In the genomic region with DNA sequence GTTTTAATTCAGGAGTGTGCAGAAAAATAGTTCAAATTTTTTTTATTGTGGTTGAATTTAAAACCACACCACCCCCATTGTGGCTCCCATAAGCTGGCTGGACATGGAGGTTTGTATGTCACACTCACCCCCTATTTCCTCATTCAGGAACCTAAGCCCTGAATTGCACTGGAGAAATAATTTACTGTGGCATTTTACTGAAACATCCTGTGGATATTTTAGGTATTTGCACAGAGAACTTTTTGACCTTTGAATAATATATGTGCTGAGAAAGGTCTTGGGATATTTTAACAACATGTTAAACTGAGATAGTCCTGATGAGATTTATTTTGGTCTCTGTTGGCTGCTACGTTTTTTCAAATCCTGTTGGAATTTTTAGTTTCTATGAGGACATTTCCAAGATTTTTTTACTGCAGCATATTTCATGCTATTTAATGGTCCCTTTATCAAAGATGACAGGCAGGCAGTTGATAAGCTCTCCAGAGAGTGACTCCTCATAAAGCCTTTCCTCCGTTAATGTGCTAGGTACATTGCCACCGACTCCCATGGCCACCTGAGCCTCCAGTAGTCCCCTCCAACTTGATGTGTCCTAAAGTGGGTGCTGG, we compare ENCODE assay signal across 27 cellular contexts. TPM values are rescaled to one million over a fixed set of nuclear protein-coding genes. Genes with fewer than 3 reads are reported as not detected.
"Had no signal": no experiment of that assay in that cellular context is flagged by ENCODE, and none has a peak within 500 bp of the region (broad histone marks: within the 10 kb centered on the region; RNA-seq: fewer than 3 reads in every experiment).

No MANE protein-coding gene starts in this region.

- DNase-seq: activated CD4-positive, alpha-beta memory T cell treated with anti-CD3 and anti-CD28 coated beads, Interleukin-2, amount 10 ng/mL, durations not matched to agents 7 days and 5 days; activated CD4-positive, alpha-beta T cell treated with anti-CD3 and anti-CD28 coated beads, Interleukin-2, amount 50 U/mL, for 1 hour; activated CD4-positive, CD25-positive, alpha-beta regulatory T cell; activated CD8-positive, alpha-beta memory T cell treated with anti-CD3 and anti-CD28 coated beads, Interleukin-2, amount 50 U/mL, for 4 hours; activated effector memory CD4-positive, alpha-beta T cell treated with Interleukin-2 at 50 U/mL for 16 hours; activated naive CD4-positive, alpha-beta T cell; amygdala; brain microvascular endothelial cell; NCI-H1092 treated with DMSO at 0.1 percent for 48 hours; NCI-H1417 treated with DMSO at 0.1 percent for 48 hours; NCI-H1694; NCI-H2029; NCI-H2107; NCI-H2171 treated with DMSO at 0.1 percent for 48 hours; NCI-H226; NCI-H510A; NCI-H69; NK-92 treated with Interleukin-12 subunit alpha and Interleukin-12 subunit beta, amount 100 ng/mL, for 24 hours; PC-9; SHP77 treated with DMSO at 0.1 percent for 48 hours; T-cell; T-helper 2 cell; T1000 had no signal

- H3K4me3 Mint-ChIP-seq: activated CD4-positive, alpha-beta memory T cell treated with anti-CD3 and anti-CD28 coated beads, Interleukin-2, amount 10 ng/mL, durations not matched to agents 7 days and 5 days; activated naive CD4-positive, alpha-beta T cell treated with anti-CD3 and anti-CD28 coated beads, Interleukin-2, amount 50 U/mL, for 24 hours; T-cell had no signal

- H3K9ac ChIP-seq: KMS-11 had no signal

- H3K4me3 ChIP-seq: cardiac muscle cell, PC-9 had no signal

- H3K27me3 Mint-ChIP-seq: activated CD4-positive, alpha-beta memory T cell treated with anti-CD3 and anti-CD28 coated beads, Interleukin-2, amount 10 ng/mL, durations not matched to agents 7 days and 5 days had no signal

- H3K36me3 Mint-ChIP-seq: activated naive CD4-positive, alpha-beta T cell treated with anti-CD3 and anti-CD28 coated beads, Interleukin-2, amount 50 U/mL, for 24 hours; T-cell had no signal

- H3K27ac Mint-ChIP-seq: activated CD4-positive, alpha-beta memory T cell treated with anti-CD3 and anti-CD28 coated beads, Interleukin-2, amount 10 ng/mL, durations not matched to agents 7 days and 5 days; activated naive CD4-positive, alpha-beta T cell treated with anti-CD3 and anti-CD28 coated beads, Interleukin-2, amount 50 U/mL, for 24 hours; T-cell had no signal

- H3K9me3 Mint-ChIP-seq: activated CD4-positive, alpha-beta memory T cell treated with anti-CD3 and anti-CD28 coated beads, Interleukin-2, amount 10 ng/mL, durations not matched to agents 7 days and 5 days; activated naive CD4-positive, alpha-beta T cell treated with anti-CD3 and anti-CD28 coated beads, Interleukin-2, amount 50 U/mL, for 24 hours had no signal

- H3K36me3 ChIP-seq: brain microvascular endothelial cell, cardiac muscle cell had no signal

- H3K27me3 ChIP-seq: brain microvascular endothelial cell, cardiac muscle cell had no signal

- H3K4me1 Mint-ChIP-seq: activated naive CD4-positive, alpha-beta T cell treated with anti-CD3 and anti-CD28 coated beads, Interleukin-2, amount 50 U/mL, for 24 hours; T-cell had no signal

RNA-seq across cellular contexts. Expression of gene PALM2AKAP2, which starts 51.2 kb away (rescaled TPM):
- total RNA-seq: activated CD4-positive, alpha-beta memory T cell treated with anti-CD3 and anti-CD28 coated beads, Interleukin-2, amount 10 ng/mL, durations not matched to agents 7 days and 5 days; activated CD8-positive, alpha-beta memory T cell treated with anti-CD3 and anti-CD28 coated beads for 36 hours; T-cell had no signal
